ENCODE assay signal across 9 cellular contexts in genomic region chr2:127576433-127577207, GRCh38. TPM values are rescaled to one million over a fixed set of nuclear protein-coding genes. Genes with fewer than 3 reads are reported as not detected.
DNase-seq lines count a peak whose midpoint lies in the region; ATAC-seq and TF ChIP-seq lines count a peak whose summit lies in the region.
"Had no signal": no experiment of that assay in that cellular context is flagged by ENCODE, and none has a peak within 500 bp of the region (broad histone marks: within the 10 kb centered on the region; RNA-seq: fewer than 3 reads in every experiment).

No MANE protein-coding gene starts in this region.

- H3K4me1 Mint-ChIP-seq in CD4-positive, alpha-beta T cell (ENCODE audit: low read depth): peaks cover 15% of the 10 kb centered on the region
- H3K4me1 Mint-ChIP-seq in CD4-positive, alpha-beta memory T cell: peaks cover 3 to 10% (median 6%) of the 10 kb centered on the region in 4 donors

- no peak overlapping the region for H3K4me3 Mint-ChIP-seq in CD4-positive, alpha-beta T cell
- peak overlapping the region in 1 of 8 donors; percentile 24 for H3K4me3 Mint-ChIP-seq in CD4-positive, alpha-beta memory T cell
- H3K4me3 Mint-ChIP-seq: activated naive CD4-positive, alpha-beta T cell treated with anti-CD3 and anti-CD28 coated beads, Interleukin-2, amount 50 U/mL, for 24 hours had no signal

- DNase-seq in C1 segment of cervical spinal cord (lab: John Stamatoyannopoulos, UW) (peak in 8 of 14 donors; percentile 31 to 72 (median 42)), head of caudate nucleus (peak in 40 of 42 donors; percentile 23 to 81 (median 54)), posterior cingulate gyrus (peak in 7 of 10 donors; percentile 15 to 88 (median 39)), NK-92 (lab: John Stamatoyannopoulos, UW; ENCODE audit: unreplicated experiment) (no peak)
- DNase-seq in CD4-positive, alpha-beta T cell: no peak
- DNase-seq in CD4-positive, alpha-beta memory T cell: no peak

- H3K9me3 ChIP-seq in CD4-positive, alpha-beta T cell (ENCODE audit: control insufficient read depth, low read length): no peaks in the 10 kb centered on the region
- no peaks in the 10 kb centered on the region for H3K9me3 ChIP-seq in CD4-positive, alpha-beta memory T cell (ENCODE audit: control insufficient read depth in 1 of 2, low read length in 2 of 2)

- no peaks in the 10 kb centered on the region for H3K27me3 ChIP-seq in CD4-positive, alpha-beta T cell (ENCODE audit: control insufficient read depth, insufficient read depth, low read length)
- H3K27me3 ChIP-seq in CD4-positive, alpha-beta memory T cell (ENCODE audit: insufficient read depth, low read length): no peaks in the 10 kb centered on the region

- intact Hi-C loops in head of caudate nucleus (cut with DNase I) (no loop called here), posterior cingulate gyrus (cut with DNase I) (no loop called here)
- intact Hi-C loops in CD4-positive, alpha-beta T cell (cut with DNase I, micrococcal nuclease): loop anchor here in 1 of 2 experiments (5.0 kb wide), 1 partner anchor 71 kb away; the partner anchor contains the start of gene GPR17
- intact Hi-C loops in CD4-positive, alpha-beta memory T cell (cut with micrococcal nuclease): no loop called here

- peak overlapping the region; percentile 94 for H3K27ac ChIP-seq in VCaP
- no peak overlapping the region for H3K27ac ChIP-seq in CD4-positive, alpha-beta T cell (ENCODE audit: low read depth, low read length)
- no peak overlapping the region for H3K27ac ChIP-seq in CD4-positive, alpha-beta memory T cell (ENCODE audit: low read depth, low read length)

- no peak overlapping the region for H3K4me3 ChIP-seq in CD4-positive, alpha-beta memory T cell (ENCODE audit: low read length in 2 of 2)

- H3K4me1 ChIP-seq in CD4-positive, alpha-beta memory T cell (ENCODE audit: insufficient read depth, low read length): no peaks in the 10 kb centered on the region

- CTCF ChIA-PET in CD4-positive, alpha-beta T cell (lab: Charles Lee): interaction anchor here (1.8 kb wide), 1 partner anchor 15 kb away, joined by 4 read pairs; no protein-coding TSS in a partner anchor
- CTCF ChIA-PET in CD4-positive, alpha-beta memory T cell (lab: Charles Lee; ENCODE audit: partially characterized antibody): no interaction called here

- H3K9me3 Mint-ChIP-seq in CD4-positive, alpha-beta T cell: no peaks in the 10 kb centered on the region
- no peaks in the 10 kb centered on the region for H3K9me3 Mint-ChIP-seq in CD4-positive, alpha-beta memory T cell
- H3K9me3 Mint-ChIP-seq: activated naive CD4-positive, alpha-beta T cell treated with anti-CD3 and anti-CD28 coated beads, Interleukin-2, amount 50 U/mL, for 24 hours had no signal

- ATAC-seq in CD4-positive, alpha-beta T cell (ENCODE audit: poor library complexity): no peak
- no peak for ATAC-seq in HG02571 (IDR thresholded peaks at IDR 0.05; ENCODE audit: unreplicated experiment)

- H3K27ac Mint-ChIP-seq in CD4-positive, alpha-beta T cell: no peak overlapping the region
- no peak overlapping the region for H3K27ac Mint-ChIP-seq in CD4-positive, alpha-beta memory T cell
- H3K27ac Mint-ChIP-seq: activated naive CD4-positive, alpha-beta T cell treated with anti-CD3 and anti-CD28 coated beads, Interleukin-2, amount 50 U/mL, for 24 hours had no signal

- H3K36me3 ChIP-seq in CD4-positive, alpha-beta memory T cell (ENCODE audit: insufficient read depth, low read length): no peaks in the 10 kb centered on the region

- no peaks in the 10 kb centered on the region for H3K36me3 Mint-ChIP-seq in CD4-positive, alpha-beta T cell (ENCODE audit: low read depth)
- no peaks in the 10 kb centered on the region for H3K36me3 Mint-ChIP-seq in CD4-positive, alpha-beta memory T cell
- H3K36me3 Mint-ChIP-seq: activated naive CD4-positive, alpha-beta T cell treated with anti-CD3 and anti-CD28 coated beads, Interleukin-2, amount 50 U/mL, for 24 hours had no signal

- no peak for TF ChIP-seq CTCF in VCaP (conservative IDR thresholded peaks at IDR 0.05)
- TF ChIP-seq CTCF in CD4-positive, alpha-beta T cell (IDR thresholded peaks at IDR 0.05): no peak

- no peaks in the 10 kb centered on the region for H3K27me3 Mint-ChIP-seq in CD4-positive, alpha-beta T cell
- H3K27me3 Mint-ChIP-seq in CD4-positive, alpha-beta memory T cell: no peaks in the 10 kb centered on the region
- H3K27me3 Mint-ChIP-seq: activated naive CD4-positive, alpha-beta T cell treated with anti-CD3 and anti-CD28 coated beads, Interleukin-2, amount 50 U/mL, for 24 hours had no signal

- POLR2A ChIA-PET in CD4-positive, alpha-beta T cell (lab: Charles Lee): no interaction called here
- POLR2A ChIA-PET in CD4-positive, alpha-beta memory T cell (lab: Charles Lee; ENCODE audit: partially characterized antibody): no interaction called here

RNA-seq across cellular contexts. Expression of gene MYO7B, which starts 41.1 kb away (rescaled TPM):
- total RNA-seq in CD4-positive, alpha-beta T cell: under 1 TPM; 0.05 to 0.14 TPM
- total RNA-seq in CD4-positive, alpha-beta memory T cell: not detected
- polyA plus RNA-seq in CD4-positive, alpha-beta memory T cell: not detected

RNA-seq across cellular contexts. Expression of gene IWS1, which starts 50.3 kb away (rescaled TPM):
- 10 to 100 TPM; 24.9 to 26.0 TPM for total RNA-seq in CD4-positive, alpha-beta T cell
- total RNA-seq in CD4-positive, alpha-beta memory T cell: 10 to 100 TPM; 55.2 to 59.7 TPM
- 10 to 100 TPM in 1 of 2 donors, 1 to 10 TPM in 1; 4.4 to 39.6 TPM for polyA plus RNA-seq in CD4-positive, alpha-beta memory T cell

Comparison
In these comparisons a context has a peak if more than half of its experiments do, and no peak if none do; other contexts are left out.
1. DNase-seq: peak in C1 segment of cervical spinal cord (8 of 14), head of caudate nucleus (40 of 42) and posterior cingulate gyrus (7 of 10); none in CD4-positive, alpha-beta T cell (0 of 10), NK-92 (single experiment) and CD4-positive, alpha-beta memory T cell (0 of 5).